ENCODE assay signal across 1 cellular context in genomic region chr1:156123356-156124196, GRCh38.
TF ChIP-seq lines count a peak whose summit lies in the region.

No MANE protein-coding gene starts in this region.

TF ChIP-seq in HepG2, 621 proteins besides CTCF, POLR2A, EP300 and RAD21 (continued from another document and continues in another):
- TF ChIP-seq FOXO4 (CRISPR knock-in tag; conservative IDR thresholded peaks at IDR 0.05) = no peak
- TF ChIP-seq ZSCAN9 (CRISPR knock-in tag; IDR thresholded peaks at IDR 0.05; ENCODE audit: borderline replicate concordance) = no peak
- TF ChIP-seq, protein P1, sequence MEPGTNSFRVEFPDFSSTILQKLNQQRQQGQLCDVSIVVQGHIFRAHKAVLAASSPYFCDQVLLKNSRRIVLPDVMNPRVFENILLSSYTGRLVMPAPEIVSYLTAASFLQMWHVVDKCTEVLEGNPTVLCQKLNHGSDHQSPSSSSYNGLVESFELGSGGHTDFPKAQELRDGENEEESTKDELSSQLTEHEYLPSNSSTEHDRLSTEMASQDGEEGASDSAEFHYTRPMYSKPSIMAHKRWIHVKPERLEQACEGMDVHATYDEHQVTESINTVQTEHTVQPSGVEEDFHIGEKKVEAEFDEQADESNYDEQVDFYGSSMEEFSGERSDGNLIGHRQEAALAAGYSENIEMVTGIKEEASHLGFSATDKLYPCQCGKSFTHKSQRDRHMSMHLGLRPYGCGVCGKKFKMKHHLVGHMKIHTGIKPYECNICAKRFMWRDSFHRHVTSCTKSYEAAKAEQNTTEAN (CRISPR knock-in tag; conservative IDR thresholded peaks at IDR 0.05) = no peak; the same call in 1 of the 2 replicates
- TF ChIP-seq ZNF781 (CRISPR knock-in tag; IDR thresholded peaks at IDR 0.05; ENCODE audit: borderline replicate concordance, not compliant biosample characterization) = peak; percentile 19
- TF ChIP-seq THYN1 (CRISPR knock-in tag; IDR thresholded peaks at IDR 0.05; ENCODE audit: borderline replicate concordance, low read depth) = no peak
- TF ChIP-seq SALL2 (CRISPR knock-in tag; IDR thresholded peaks at IDR 0.05) = no peak
- no peak for TF ChIP-seq NR1H2 (CRISPR knock-in tag; IDR thresholded peaks at IDR 0.05; ENCODE audit: borderline replicate concordance, low read depth)
- TF ChIP-seq MXD4 (CRISPR knock-in tag; IDR thresholded peaks at IDR 0.05) = no peak
- no peak for TF ChIP-seq ZBTB8A (CRISPR knock-in tag; IDR thresholded peaks at IDR 0.05; ENCODE audit: borderline replicate concordance, low read depth)
- TF ChIP-seq, protein P2, sequence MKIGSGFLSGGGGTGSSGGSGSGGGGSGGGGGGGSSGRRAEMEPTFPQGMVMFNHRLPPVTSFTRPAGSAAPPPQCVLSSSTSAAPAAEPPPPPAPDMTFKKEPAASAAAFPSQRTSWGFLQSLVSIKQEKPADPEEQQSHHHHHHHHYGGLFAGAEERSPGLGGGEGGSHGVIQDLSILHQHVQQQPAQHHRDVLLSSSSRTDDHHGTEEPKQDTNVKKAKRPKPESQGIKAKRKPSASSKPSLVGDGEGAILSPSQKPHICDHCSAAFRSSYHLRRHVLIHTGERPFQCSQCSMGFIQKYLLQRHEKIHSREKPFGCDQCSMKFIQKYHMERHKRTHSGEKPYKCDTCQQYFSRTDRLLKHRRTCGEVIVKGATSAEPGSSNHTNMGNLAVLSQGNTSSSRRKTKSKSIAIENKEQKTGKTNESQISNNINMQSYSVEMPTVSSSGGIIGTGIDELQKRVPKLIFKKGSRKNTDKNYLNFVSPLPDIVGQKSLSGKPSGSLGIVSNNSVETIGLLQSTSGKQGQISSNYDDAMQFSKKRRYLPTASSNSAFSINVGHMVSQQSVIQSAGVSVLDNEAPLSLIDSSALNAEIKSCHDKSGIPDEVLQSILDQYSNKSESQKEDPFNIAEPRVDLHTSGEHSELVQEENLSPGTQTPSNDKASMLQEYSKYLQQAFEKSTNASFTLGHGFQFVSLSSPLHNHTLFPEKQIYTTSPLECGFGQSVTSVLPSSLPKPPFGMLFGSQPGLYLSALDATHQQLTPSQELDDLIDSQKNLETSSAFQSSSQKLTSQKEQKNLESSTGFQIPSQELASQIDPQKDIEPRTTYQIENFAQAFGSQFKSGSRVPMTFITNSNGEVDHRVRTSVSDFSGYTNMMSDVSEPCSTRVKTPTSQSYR (CRISPR knock-in tag; IDR thresholded peaks at IDR 0.05; ENCODE audit: borderline replicate concordance) = no peak
- TF ChIP-seq ZHX2 (IDR thresholded peaks at IDR 0.05; ENCODE audit: low read depth) = no peak
- TF ChIP-seq ZHX2 (CRISPR knock-in tag; IDR thresholded peaks at IDR 0.05; ENCODE audit: borderline replicate concordance) = no peak
- no peak for TF ChIP-seq TFDP2 (CRISPR knock-in tag; IDR thresholded peaks at IDR 0.05)
- no peak; the same call in 1 of the 2 replicates for TF ChIP-seq ZNF225 (CRISPR knock-in tag; IDR thresholded peaks at IDR 0.05)
- TF ChIP-seq KAT8 (CRISPR knock-in tag; IDR thresholded peaks at IDR 0.05) = peak; percentile 56; the same call in 1 of the 2 replicates
- TF ChIP-seq ZNF746 (CRISPR knock-in tag; IDR thresholded peaks at IDR 0.05) = no peak
- no peak for TF ChIP-seq RFXANK (CRISPR knock-in tag; IDR thresholded peaks at IDR 0.05)
- TF ChIP-seq ZZZ3 (CRISPR knock-in tag; IDR thresholded peaks at IDR 0.05; ENCODE audit: borderline replicate concordance) = no peak
- no peak; the same call in 1 of the 2 replicates for TF ChIP-seq BCL6 (CRISPR knock-in tag; IDR thresholded peaks at IDR 0.05)
- no peak for TF ChIP-seq TCF12 (IDR thresholded peaks at IDR 0.05)
- no peak for TF ChIP-seq TCF12 (CRISPR knock-in tag; IDR thresholded peaks at IDR 0.05)
- peak; percentile 54; the same call in 1 of the 2 replicates for TF ChIP-seq ISL2 (CRISPR knock-in tag; IDR thresholded peaks at IDR 0.05)
- TF ChIP-seq SMAD3 (CRISPR knock-in tag; IDR thresholded peaks at IDR 0.05) = peak; percentile 83; the same call in 1 of the 2 replicates
- 0 out of 2 replicates have a peak, but pooled peaks have one; percentile 42 for TF ChIP-seq ZNF234 (CRISPR knock-in tag; conservative IDR thresholded peaks at IDR 0.05)
- TF ChIP-seq ZNF713 (CRISPR knock-in tag; IDR thresholded peaks at IDR 0.05) = 0 out of 2 replicates have a peak, but pooled peaks have one; percentile 52
- TF ChIP-seq RBAK (CRISPR knock-in tag; IDR thresholded peaks at IDR 0.05) = no peak
- no peak for TF ChIP-seq RFX1 (IDR thresholded peaks at IDR 0.05)
- TF ChIP-seq SMYD3 (CRISPR knock-in tag; IDR thresholded peaks at IDR 0.05) = no peak
- TF ChIP-seq KLF16 (CRISPR knock-in tag; IDR thresholded peaks at IDR 0.05) = peak in 1 of 2 experiments; percentile 39; a peak in 1 of 4 replicates
- TF ChIP-seq TOE1 (CRISPR knock-in tag; IDR thresholded peaks at IDR 0.05) = no peak
- TF ChIP-seq ZBTB33 (CRISPR knock-in tag; IDR thresholded peaks at IDR 0.05) = no peak
- no peak for TF ChIP-seq HNF4G (IDR thresholded peaks at IDR 0.05; ENCODE audit: borderline replicate concordance, low read depth, low read length)
- TF ChIP-seq HNF4G (CRISPR knock-in tag; IDR thresholded peaks at IDR 0.05; ENCODE audit: borderline replicate concordance, low read depth) = no peak
- TF ChIP-seq, protein P3, sequence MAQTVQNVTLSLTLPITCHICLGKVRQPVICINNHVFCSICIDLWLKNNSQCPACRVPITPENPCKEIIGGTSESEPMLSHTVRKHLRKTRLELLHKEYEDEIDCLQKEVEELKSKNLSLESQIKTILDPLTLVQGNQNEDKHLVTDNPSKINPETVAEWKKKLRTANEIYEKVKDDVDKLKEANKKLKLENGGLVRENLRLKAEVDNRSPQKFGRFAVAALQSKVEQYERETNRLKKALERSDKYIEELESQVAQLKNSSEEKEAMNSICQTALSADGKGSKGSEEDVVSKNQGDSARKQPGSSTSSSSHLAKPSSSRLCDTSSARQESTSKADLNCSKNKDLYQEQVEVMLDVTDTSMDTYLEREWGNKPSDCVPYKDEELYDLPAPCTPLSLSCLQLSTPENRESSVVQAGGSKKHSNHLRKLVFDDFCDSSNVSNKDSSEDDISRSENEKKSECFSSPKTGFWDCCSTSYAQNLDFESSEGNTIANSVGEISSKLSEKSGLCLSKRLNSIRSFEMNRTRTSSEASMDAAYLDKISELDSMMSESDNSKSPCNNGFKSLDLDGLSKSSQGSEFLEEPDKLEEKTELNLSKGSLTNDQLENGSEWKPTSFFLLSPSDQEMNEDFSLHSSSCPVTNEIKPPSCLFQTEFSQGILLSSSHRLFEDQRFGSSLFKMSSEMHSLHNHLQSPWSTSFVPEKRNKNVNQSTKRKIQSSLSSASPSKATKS (CRISPR knock-in tag; IDR thresholded peaks at IDR 0.05) = no peak
- no peak for TF ChIP-seq ZBTB21 (CRISPR knock-in tag; IDR thresholded peaks at IDR 0.05)
- TF ChIP-seq, protein P4, sequence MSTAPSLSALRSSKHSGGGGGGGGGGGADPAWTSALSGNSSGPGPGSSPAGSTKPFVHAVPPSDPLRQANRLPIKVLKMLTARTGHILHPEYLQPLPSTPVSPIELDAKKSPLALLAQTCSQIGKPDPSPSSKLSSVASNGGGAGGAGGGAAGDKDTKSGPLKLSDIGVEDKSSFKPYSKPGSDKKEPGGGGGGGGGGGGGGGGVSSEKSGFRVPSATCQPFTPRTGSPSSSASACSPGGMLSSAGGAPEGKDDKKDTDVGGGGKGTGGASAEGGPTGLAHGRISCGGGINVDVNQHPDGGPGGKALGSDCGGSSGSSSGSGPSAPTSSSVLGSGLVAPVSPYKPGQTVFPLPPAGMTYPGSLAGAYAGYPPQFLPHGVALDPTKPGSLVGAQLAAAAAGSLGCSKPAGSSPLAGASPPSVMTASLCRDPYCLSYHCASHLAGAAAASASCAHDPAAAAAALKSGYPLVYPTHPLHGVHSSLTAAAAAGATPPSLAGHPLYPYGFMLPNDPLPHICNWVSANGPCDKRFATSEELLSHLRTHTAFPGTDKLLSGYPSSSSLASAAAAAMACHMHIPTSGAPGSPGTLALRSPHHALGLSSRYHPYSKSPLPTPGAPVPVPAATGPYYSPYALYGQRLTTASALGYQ (CRISPR knock-in tag; IDR thresholded peaks at IDR 0.05) = no peak
- TF ChIP-seq ZNF263 (CRISPR knock-in tag; IDR thresholded peaks at IDR 0.05) = peak; percentile 31; the same call in 1 of the 2 replicates
- no peak for TF ChIP-seq SIX4 (CRISPR knock-in tag; IDR thresholded peaks at IDR 0.05)
- no peak for TF ChIP-seq KMT2B (CRISPR knock-in tag; IDR thresholded peaks at IDR 0.05)
- TF ChIP-seq FOXA1 (IDR thresholded peaks at IDR 0.05) = no peak
- TF ChIP-seq FOXA1 (CRISPR knock-in tag; IDR thresholded peaks at IDR 0.05) = peak; percentile 77
- TF ChIP-seq NFE2L2 (IDR thresholded peaks at IDR 0.05; ENCODE audit: low read length) = no peak
- no peak for TF ChIP-seq EHMT2 (IDR thresholded peaks at IDR 0.05; ENCODE audit: borderline replicate concordance, low read depth, low read length)
- peak; percentile 35; the same call in 1 of the 2 replicates for TF ChIP-seq YEATS2 (CRISPR knock-in tag; IDR thresholded peaks at IDR 0.05; ENCODE audit: borderline replicate concordance)
